In the genomic region with DNA sequence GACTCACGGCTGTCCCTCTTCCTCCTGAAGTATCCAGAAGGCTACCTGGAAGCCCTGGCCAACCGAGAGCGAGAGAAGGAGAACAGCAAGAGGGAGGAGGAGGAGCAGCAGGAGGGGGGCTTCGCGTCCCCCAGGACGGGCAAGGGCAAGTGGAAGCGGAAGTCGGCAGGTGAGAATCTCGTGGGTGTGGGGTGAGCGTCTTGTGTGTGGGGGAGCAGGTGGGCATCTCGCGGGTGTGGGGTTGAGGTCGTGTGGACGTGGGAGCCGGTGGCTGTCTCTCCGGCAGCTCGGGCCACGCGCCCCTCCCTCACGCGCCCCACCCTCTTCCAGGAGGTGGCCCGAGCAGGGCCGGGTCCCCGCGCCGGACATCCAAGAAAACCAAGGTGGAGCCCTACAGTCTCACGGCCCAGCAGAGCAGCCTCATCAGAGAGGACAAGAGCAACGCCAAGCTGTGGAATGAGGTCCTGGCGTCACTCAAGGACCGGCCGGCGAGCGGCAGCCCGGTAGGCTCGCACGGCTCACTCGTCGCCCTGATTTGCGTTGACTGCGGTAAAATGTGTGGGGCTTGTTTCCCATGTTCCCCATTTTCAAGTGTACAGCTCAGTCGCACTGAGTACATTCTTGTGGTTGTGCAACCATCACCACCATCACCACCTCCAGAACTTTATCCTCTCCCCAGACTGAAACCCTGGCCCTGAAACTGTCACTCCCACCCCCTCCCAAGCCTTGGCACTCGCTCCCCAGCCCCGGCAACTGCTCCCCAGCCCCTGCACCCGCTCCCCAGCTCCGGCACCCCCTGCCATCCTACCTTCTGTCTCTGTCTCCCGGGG, we compare ENCODE assay signal across 5 cellular contexts. TPM values are rescaled to one million over a fixed set of nuclear protein-coding genes. Genes with fewer than 3 reads are reported as not detected.
"Had no signal": no experiment of that assay in that cellular context is flagged by ENCODE, and none has a peak within 500 bp of the region (broad histone marks: within the 10 kb centered on the region; RNA-seq: fewer than 3 reads in every experiment).

No MANE protein-coding gene starts in this region.

RNA-seq across cellular contexts. Expression of a gene that starts 51.8 kb away (rescaled TPM):
- total RNA-seq: body of pancreas, cardiac muscle cell, dermis blood vessel endothelial cell, fibroblast of lung, myocyte had no signal
